ENCODE assay signal across 9 cellular contexts in the genomic region with DNA sequence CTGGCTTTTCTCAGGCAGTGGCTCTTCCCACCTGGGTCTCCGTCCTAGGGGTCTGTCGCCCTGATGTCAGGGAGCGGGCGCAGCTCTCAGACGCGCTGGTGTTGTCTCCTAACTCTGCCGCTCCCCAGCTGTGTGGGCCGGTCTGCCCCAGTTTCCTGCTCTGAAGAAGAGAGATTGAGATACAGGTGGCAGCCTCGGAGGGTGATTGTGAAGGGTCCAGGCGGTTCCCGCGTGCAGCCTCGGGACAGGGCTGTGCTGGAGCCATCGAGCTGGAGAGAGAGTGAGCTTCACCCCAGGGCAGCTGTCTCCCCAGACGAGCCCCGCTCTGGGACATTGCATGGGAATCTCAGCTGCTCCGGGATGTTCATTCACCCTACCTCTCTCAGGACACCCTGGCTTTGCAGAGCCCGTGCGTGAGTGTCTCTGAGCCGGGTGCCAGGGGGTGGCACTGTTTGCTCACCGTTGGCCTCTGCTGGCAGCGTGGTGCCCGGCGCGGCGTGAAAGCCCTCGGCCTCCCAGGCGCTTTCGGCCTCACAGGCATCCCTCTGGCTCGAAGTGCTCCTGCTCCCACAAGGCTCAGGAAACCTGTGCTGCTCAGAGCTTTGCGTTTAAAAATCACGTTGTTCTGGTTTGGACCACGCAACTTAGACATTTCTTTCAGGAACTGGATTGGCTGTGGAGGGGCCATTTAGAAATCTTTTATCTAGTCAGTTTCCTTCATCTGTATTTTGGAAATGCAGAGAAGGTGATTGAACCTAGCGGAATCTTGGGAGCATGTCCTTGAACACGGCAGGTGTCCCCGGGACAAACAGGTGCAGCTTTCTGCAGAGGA. TPM values are rescaled to one million over a fixed set of nuclear protein-coding genes. Genes with fewer than 3 reads are reported as not detected.
DNase-seq lines count a peak whose midpoint lies in the region; ATAC-seq and TF ChIP-seq lines count a peak whose summit lies in the region.
"Had no signal": no experiment of that assay in that cellular context is flagged by ENCODE, and none has a peak within 500 bp of the region (broad histone marks: within the 10 kb centered on the region; RNA-seq: fewer than 3 reads in every experiment).

No MANE protein-coding gene starts in this region.

- H2AFZ ChIP-seq in Karpas-422 (ENCODE audit: low read length), result no peak overlapping the region

- no peak overlapping the region for H3K4me3 ChIP-seq in Karpas-422 (ENCODE audit: low read length)
- H3K4me3 ChIP-seq in endodermal cell (ENCODE audit: low read length), result no peak overlapping the region
- H3K4me3 ChIP-seq in naive thymus-derived CD4-positive, alpha-beta T cell (ENCODE audit: low read length), result no peak overlapping the region

- CTCF ChIA-PET in naive thymus-derived CD4-positive, alpha-beta T cell (lab: Charles Lee), result interaction anchor here (1.1 to 1.5 kb wide), 5 partner anchors 19 to 281 kb away, joined by 3 to 8 read pairs (median 5); no protein-coding TSS in a partner anchor

- no peak overlapping the region for H3K4me2 ChIP-seq in Karpas-422 (ENCODE audit: low read depth, low read length, poor library complexity, severe bottlenecking)

- H3K27ac ChIP-seq in Karpas-422 (ENCODE audit: low read length) (no peak overlapping the region), VCaP (no peak overlapping the region), endodermal cell (ENCODE audit: low read depth, low read length) (no peak overlapping the region)
- no peak overlapping the region for H3K27ac ChIP-seq in naive thymus-derived CD4-positive, alpha-beta T cell (ENCODE audit: low read depth, low read length)

- H4K20me1 ChIP-seq in Karpas-422 (ENCODE audit: insufficient read depth, low read depth, low read length), result no peaks in the 10 kb centered on the region

- no peak overlapping the region for H3K27ac Mint-ChIP-seq in endodermal cell
- peak overlapping the region in 1 of 9 donors; percentile 13 for H3K27ac Mint-ChIP-seq in naive thymus-derived CD4-positive, alpha-beta T cell

- peaks cover 9% of the 10 kb centered on the region for H3K9me3 Mint-ChIP-seq in endodermal cell
- peaks cover 0 to 11% (median 0%) of the 10 kb centered on the region in 11 donors for H3K9me3 Mint-ChIP-seq in naive thymus-derived CD4-positive, alpha-beta T cell

- no peaks in the 10 kb centered on the region for H3K4me1 Mint-ChIP-seq in endodermal cell
- peaks cover 5 to 26% (median 10%) of the 10 kb centered on the region in 7 donors for H3K4me1 Mint-ChIP-seq in naive thymus-derived CD4-positive, alpha-beta T cell

- H3K27me3 Mint-ChIP-seq in endodermal cell (ENCODE audit: insufficient read depth), result peaks cover 25% of the 10 kb centered on the region
- H3K27me3 Mint-ChIP-seq in naive thymus-derived CD4-positive, alpha-beta T cell, result peaks cover 0 to 32% (median 13%) of the 10 kb centered on the region in 5 donors

- no peaks in the 10 kb centered on the region for H3K79me2 ChIP-seq in Karpas-422 (ENCODE audit: low read length)

- H3K9me3 ChIP-seq in Karpas-422 (ENCODE audit: low read length), result no peaks in the 10 kb centered on the region
- H3K9me3 ChIP-seq in endodermal cell (ENCODE audit: control insufficient read depth, low read length), result no peaks in the 10 kb centered on the region
- H3K9me3 ChIP-seq in naive thymus-derived CD4-positive, alpha-beta T cell (ENCODE audit: control insufficient read depth in 2 of 3, low read length in 3 of 3), result no peaks in the 10 kb centered on the region

- no peak overlapping the region for H3K4me3 Mint-ChIP-seq in endodermal cell
- H3K4me3 Mint-ChIP-seq in naive thymus-derived CD4-positive, alpha-beta T cell, result no peak overlapping the region

- H3K9ac ChIP-seq in Karpas-422 (ENCODE audit: low read length), result no peak overlapping the region
- no peak overlapping the region for H3K9ac ChIP-seq in endodermal cell (ENCODE audit: extremely low read depth, low read length, poor library complexity, severe bottlenecking)

- DNase-seq in DMS114 treated with DMSO at 0.1 percent for 48 hours (lab: John Stamatoyannopoulos, UW; ENCODE audit: unreplicated experiment) (peak; percentile 38), Karpas-422 (peak; percentile 79), endodermal cell (peak; percentile 83), mesenteric fat pad (ENCODE audit: low spot score) (no peak)
- peak in 3 of 9 donors; percentile 10 to 37 (median 19) for DNase-seq in naive thymus-derived CD4-positive, alpha-beta T cell

- intact Hi-C loops in naive thymus-derived CD4-positive, alpha-beta T cell (cut with micrococcal nuclease), result loop anchor here (1.0 to 5.0 kb wide), 4 partner anchors 218 to 280 kb away; no protein-coding TSS in a partner anchor

- H3K27me3 ChIP-seq in Karpas-422 (ENCODE audit: low read length) (no peaks in the 10 kb centered on the region), endodermal cell (ENCODE audit: control insufficient read depth, insufficient read depth, low read length, poor library complexity, severe bottlenecking) (peaks cover 13% of the 10 kb centered on the region)
- H3K27me3 ChIP-seq in naive thymus-derived CD4-positive, alpha-beta T cell (ENCODE audit: control insufficient read depth in 2 of 2, insufficient read depth in 2 of 2, low read length in 2 of 2), result no peaks in the 10 kb centered on the region

- POLR2A ChIA-PET in naive thymus-derived CD4-positive, alpha-beta T cell (lab: Charles Lee), result no interaction called here

- no peaks in the 10 kb centered on the region for H3K36me3 ChIP-seq in Karpas-422 (ENCODE audit: insufficient read depth, low read length)
- H3K36me3 ChIP-seq in endodermal cell (ENCODE audit: control insufficient read depth, insufficient read depth, low read length), result no peaks in the 10 kb centered on the region
- H3K36me3 ChIP-seq in naive thymus-derived CD4-positive, alpha-beta T cell (ENCODE audit: control insufficient read depth in 2 of 3, insufficient read depth in 3 of 3, low read length in 3 of 3), result no peaks in the 10 kb centered on the region

- peak; percentile 68 for ATAC-seq in naive thymus-derived CD4-positive, alpha-beta T cell
- ATAC-seq in GM18907 (IDR thresholded peaks at IDR 0.05; ENCODE audit: unreplicated experiment) (no peak), HG03025 (IDR thresholded peaks at IDR 0.05; ENCODE audit: low FRiP score, unreplicated experiment) (no peak)

- H3K9me2 ChIP-seq in Karpas-422 (replicated peaks; ENCODE audit: insufficient read depth, low read length), result no peaks in the 10 kb centered on the region

- no peaks in the 10 kb centered on the region for H3K4me1 ChIP-seq in Karpas-422 (ENCODE audit: low read length)
- no peaks in the 10 kb centered on the region for H3K4me1 ChIP-seq in endodermal cell (ENCODE audit: control insufficient read depth, insufficient read depth, low read length)
- peaks cover 0 to 5% of the 10 kb centered on the region in 2 donors for H3K4me1 ChIP-seq in naive thymus-derived CD4-positive, alpha-beta T cell (ENCODE audit: control insufficient read depth in 2 of 2, insufficient read depth in 2 of 2, low read length in 2 of 2)

- H3K36me3 Mint-ChIP-seq in endodermal cell (ENCODE audit: low read depth), result no peaks in the 10 kb centered on the region
- H3K36me3 Mint-ChIP-seq in naive thymus-derived CD4-positive, alpha-beta T cell, result peaks cover 0 to 16% (median 0%) of the 10 kb centered on the region in 5 donors

- 46 to 64% methylated on average over 27 to 36 of the region's 36 CpGs for whole genome bisulfite sequencing in endodermal cell (ENCODE audit: insufficient coverage in 1 of 2, insufficient read length in 1 of 2), 2 experiments

- TF ChIP-seq CTCF in VCaP (conservative IDR thresholded peaks at IDR 0.05), result peak; percentile 86
- TF ChIP-seq CTCF in endodermal cell (conservative IDR thresholded peaks at IDR 0.05), result peak; percentile 58

RNA-seq across cellular contexts. Expression of gene ZFAND2A, which starts 33.8 kb away (rescaled TPM):
- 5.2 and 11.5 TPM in 2 replicates for total RNA-seq in Karpas-422 (2014; rRNA removed; shearing (Covaris generic); ENCODE audit: low replicate concordance)
- total RNA-seq in endodermal cell (10 to 100 TPM; 14.9 to 17.1 TPM), mesenteric fat pad (23.7 TPM)
- polyA plus RNA-seq in endodermal cell (2013, experiment 1 of 2), result 24.1 TPM
- 25.0 TPM for polyA plus RNA-seq in endodermal cell (2013, experiment 2 of 2)
- 10 to 100 TPM; 21.2 to 74.5 (median 38.6) TPM for total RNA-seq in naive thymus-derived CD4-positive, alpha-beta T cell
- polyA plus RNA-seq in naive thymus-derived CD4-positive, alpha-beta T cell, result 10 to 100 TPM; 43.2 to 51.7 TPM

RNA-seq across cellular contexts. Expression of gene UNCX, which starts 38.9 kb away (rescaled TPM):
- not detected in 2 replicates for total RNA-seq in Karpas-422 (2014; rRNA removed; shearing (Covaris generic); ENCODE audit: low replicate concordance)
- total RNA-seq in endodermal cell (under 1 TPM in 1 of 2 donors, not detected in 1; 0.13 TPM), mesenteric fat pad (not detected)
- 15.6 TPM for polyA plus RNA-seq in endodermal cell (2013, experiment 1 of 2)
- 11.1 TPM for polyA plus RNA-seq in endodermal cell (2013, experiment 2 of 2)
- not detected for total RNA-seq in naive thymus-derived CD4-positive, alpha-beta T cell
- polyA plus RNA-seq in naive thymus-derived CD4-positive, alpha-beta T cell, result not detected
- total RNA-seq: mononuclear cell had no signal
